In the genomic region with DNA sequence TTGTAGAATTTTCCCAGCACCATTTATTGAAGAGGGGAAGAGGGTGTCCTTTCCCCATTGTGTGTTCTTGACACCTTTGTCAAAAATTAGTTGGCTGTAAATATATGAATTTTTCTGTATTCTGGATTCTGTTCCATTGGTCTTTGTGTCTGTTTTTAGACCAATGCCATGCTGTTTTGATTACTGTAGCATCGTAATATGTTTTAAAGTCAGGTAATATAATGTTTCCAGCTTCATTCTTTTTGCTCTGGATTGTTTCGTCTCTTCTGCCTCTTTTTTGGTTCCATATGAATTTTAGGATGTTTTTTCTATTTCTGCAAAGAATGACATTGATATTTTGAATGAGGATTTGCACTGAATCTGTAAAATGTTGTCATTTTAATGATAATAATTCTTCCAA, we compare ENCODE assay signal across 26 cellular contexts.
"Had no signal": no experiment of that assay in that cellular context is flagged by ENCODE, and none has a peak within 500 bp of the region (broad histone marks: within the 10 kb centered on the region; RNA-seq: fewer than 3 reads in every experiment).

No MANE protein-coding gene starts in this region.

- H3K4me3 ChIP-seq: hepatocyte, left ventricle myocardium inferior, lung, mucosa of descending colon, pancreas, prostate gland, sigmoid colon, spleen, tibial nerve, vagina had no signal

- H2AFZ ChIP-seq: hepatocyte had no signal

- H3K4me2 ChIP-seq: hepatocyte had no signal

- H3K9me3 ChIP-seq: pancreas, prostate gland had no signal

- H3K27ac Mint-ChIP-seq: nephron; stimulated activated effector memory CD8-positive, alpha-beta T cell treated with anti-CD3 and anti-CD28 coated beads, Interleukin-12 subunit alpha, Interleukin-12 subunit beta, amount 100 ng/mL, for 72 hours; stimulated activated naive CD8-positive, alpha-beta T cell treated with anti-CD3 and anti-CD28 coated beads, Interleukin-15, amount 100 ng/mL, for 72 hours; type B pancreatic cell had no signal

- H3K4me3 Mint-ChIP-seq: naive thymus-derived CD4-positive, alpha-beta T cell; nephron; neural crest cell; stimulated activated effector memory CD8-positive, alpha-beta T cell treated with anti-CD3 and anti-CD28 coated beads, Interleukin-12 subunit alpha, Interleukin-12 subunit beta, amount 100 ng/mL, for 72 hours; stimulated activated naive CD8-positive, alpha-beta T cell treated with anti-CD3 and anti-CD28 coated beads, Interleukin-15, amount 100 ng/mL, for 72 hours; type B pancreatic cell had no signal

- H3K27me3 Mint-ChIP-seq: naive thymus-derived CD4-positive, alpha-beta T cell; stimulated activated naive CD8-positive, alpha-beta T cell treated with anti-CD3 and anti-CD28 coated beads, Interleukin-15, amount 100 ng/mL, for 72 hours had no signal

- H3K4me1 Mint-ChIP-seq: neural crest cell had no signal

- H3K27me3 ChIP-seq: hepatocyte, pancreas, sigmoid colon, spleen, tibial nerve, vagina had no signal

- H3K4me1 ChIP-seq: left ventricle myocardium inferior, pancreas, prostate gland had no signal

- ATAC-seq: mucosa of descending colon; naive thymus-derived CD4-positive, alpha-beta T cell; pancreas; right cardiac atrium; stimulated activated effector memory CD8-positive, alpha-beta T cell treated with anti-CD3 and anti-CD28 coated beads, Interleukin-12 subunit alpha, Interleukin-12 subunit beta, amount 100 ng/mL, for 72 hours; stimulated activated naive CD8-positive, alpha-beta T cell treated with anti-CD3 and anti-CD28 coated beads, Interleukin-15, amount 100 ng/mL, for 72 hours had no signal

- DNase-seq: islet precursor cell; left ventricle myocardium inferior; midbrain; mucosa of descending colon; naive thymus-derived CD4-positive, alpha-beta T cell; nucleus accumbens; pancreas; posterior cingulate gyrus; retina; right cardiac atrium; sigmoid colon; small intestine; spleen; stimulated activated CD4-positive, alpha-beta T cell treated with anti-CD3 and anti-CD28 coated beads, Interleukin-4, amount 100 ng/mL, for 24 hours; stimulated activated naive CD4-positive, alpha-beta T cell treated with Interleukin-2 at 50 U/mL for 16 hours; stimulated activated naive CD8-positive, alpha-beta T cell treated with anti-CD3 and anti-CD28 coated beads, Interleukin-15, amount 100 ng/mL, for 72 hours; substantia nigra had no signal

- FAIRE-seq: pancreas, small intestine had no signal

- H3K27ac ChIP-seq: hepatocyte, left ventricle myocardium inferior, pancreas, prostate gland, sigmoid colon, spleen, tibial nerve, vagina had no signal

- H3K36me3 ChIP-seq: pancreas, prostate gland, sigmoid colon, vagina had no signal
